ENCODE assay signal across 9 cellular contexts in genomic region chr1:27719286-27720251, GRCh38. TPM values are rescaled to one million over a fixed set of nuclear protein-coding genes. Genes with fewer than 3 reads are reported as not detected.
DNase-seq lines count a peak whose midpoint lies in the region; ATAC-seq, FAIRE-seq and TF ChIP-seq lines count a peak whose summit lies in the region.
"Had no signal": no experiment of that assay in that cellular context is flagged by ENCODE, and none has a peak within 500 bp of the region (broad histone marks: within the 10 kb centered on the region; RNA-seq: fewer than 3 reads in every experiment).

No MANE protein-coding gene starts in this region.

- TF ChIP-seq EP300 in A549 (IDR thresholded peaks at IDR 0.05) = no peak

- TF ChIP-seq RAD21 in A549 (conservative IDR thresholded peaks at IDR 0.05 in 1 of 2, IDR thresholded peaks at IDR 0.05 in 1 of 2) = no peak

- no peak for TF ChIP-seq CTCF in A549 (IDR thresholded peaks at IDR 0.05)
- TF ChIP-seq CTCF in GM12865 (IDR thresholded peaks at IDR 0.05; ENCODE audit: insufficient read depth, low read depth, low read length, missing control alignments) = no peak
- TF ChIP-seq CTCF in RWPE1 (conservative IDR thresholded peaks at IDR 0.05; ENCODE audit: low read depth) = 0 out of 2 replicates have a peak, but pooled peaks have one; percentile 16
- TF ChIP-seq CTCF in foreskin fibroblast (IDR thresholded peaks at IDR 0.05; ENCODE audit: low read depth, low read length) = peak; percentile 47
- TF ChIP-seq CTCF in heart left ventricle (IDR thresholded peaks at IDR 0.05) = peak in 3 of 12 donors; percentile 5 to 7 (median 7)
- TF ChIP-seq CTCF in esophagus squamous epithelium (IDR thresholded peaks at IDR 0.05) = peak in 3 of 6 experiments; percentile 15 to 30 (median 16)

- TF ChIP-seq POLR2A in A549 (IDR thresholded peaks at IDR 0.05; ENCODE audit: low read length) (no peak), heart left ventricle (IDR thresholded peaks at IDR 0.05) (no peak), esophagus squamous epithelium (IDR thresholded peaks at IDR 0.05) (no peak)

- H3K4me1 ChIP-seq in A549 = no peaks in the 10 kb centered on the region
- H3K4me1 ChIP-seq in heart left ventricle = peaks cover 0 to 2% (median 0%) of the 10 kb centered on the region in 12 donors
- H3K4me1 ChIP-seq in esophagus squamous epithelium = peaks cover 0 to 15% (median under 1%) of the 10 kb centered on the region in 3 donors

- WGBS in A549 (ENCODE audit: missing lambda C conversion rate) = 49% methylated on average over 5 of the region's 5 CpGs
- 64 to 76% (median 75%) methylated on average over 5 of the region's 5 CpGs for WGBS in heart left ventricle, 4 donors
- WGBS in esophagus squamous epithelium, 2 donors = 68 to 72% methylated on average over 5 of the region's 5 CpGs

- no peak for FAIRE-seq in A549 (lab: Jason Lieb, UNC)

- H3K36me3 ChIP-seq in heart left ventricle (no peaks in the 10 kb centered on the region), esophagus squamous epithelium (no peaks in the 10 kb centered on the region)

- intact Hi-C loops in heart left ventricle (cut with DNase I) = loop anchor here in 1 of 10 donors (5.0 kb wide), 1 partner anchor 42 kb away; no protein-coding TSS in a partner anchor
- intact Hi-C loops in esophagus squamous epithelium (cut with DNase I) = no loop called here

- H3K27ac ChIP-seq in A549 (no peak overlapping the region), RWPE1 (no peak overlapping the region), heart left ventricle (no peak overlapping the region), esophagus squamous epithelium (no peak overlapping the region)

- CTCF ChIA-PET in A549 (lab: Yijun Ruan, JAX) (interaction anchor here (0.6 to 1.3 kb wide), 5 partner anchors 50 to 423 kb away, joined by 3 to 4 read pairs (median 3); no protein-coding TSS in a partner anchor), RWPE1 (lab: Yijun Ruan, JAX) (interaction anchor here (0.6 to 1.4 kb wide), 6 partner anchors 26 to 113 kb away, joined by 3 to 5 read pairs (median 3); no protein-coding TSS in a partner anchor)

- no peak overlapping the region for H3K4me2 ChIP-seq in A549

- H3K4me3 ChIP-seq in A549 (no peak overlapping the region), GM12865 (ENCODE audit: low read depth, low read length) (no peak overlapping the region), foreskin fibroblast (ENCODE audit: low read depth in 1 of 2, low read length in 2 of 2) (no peak overlapping the region), heart left ventricle (no peak overlapping the region), esophagus squamous epithelium (no peak overlapping the region)

- peak; percentile 59 to 71; a peak in 3 of 6 replicates for ATAC-seq in A549
- no peak for ATAC-seq in HG03039 (IDR thresholded peaks at IDR 0.05; ENCODE audit: unreplicated experiment)
- no peak for ATAC-seq in heart left ventricle

- DNase-seq in A549 (ENCODE audit: low read depth in 1 of 2, low spot score in 1 of 2) (no peak), GM12865 (ENCODE audit: low read depth) (peak; percentile 28), RWPE1 (ENCODE audit: low spot score) (peak; percentile 14), foreskin fibroblast (peak; percentile 3 to 51), heart left ventricle (no peak), esophagus squamous epithelium (lab: John Stamatoyannopoulos, UW) (no peak)
- DNase-seq in stimulated activated CD4-positive, alpha-beta T cell treated with anti-CD3 and anti-CD28 coated beads, Interleukin-1b, Interleukin-23, amount 100 ng/mL, for 48 hours = no peak
- DNase-seq: NCI-H1417 treated with DMSO at 0.1 percent for 48 hours had no signal

- POLR2A ChIA-PET in A549 (lab: Yijun Ruan, JAX) (no interaction called here), RWPE1 (lab: Yijun Ruan, JAX; ENCODE audit: low non-redundant PET) (no interaction called here)

- H3K9me3 ChIP-seq in A549 (peaks cover 10% of the 10 kb centered on the region), heart left ventricle (peaks cover 0 to 10% (median 0%) of the 10 kb centered on the region in 12 donors), esophagus squamous epithelium (no peaks in the 10 kb centered on the region)

- H3K27me3 ChIP-seq in heart left ventricle (peaks cover 0 to 2% (median 0%) of the 10 kb centered on the region in 9 donors), esophagus squamous epithelium (no peaks in the 10 kb centered on the region)

TF ChIP-seq in A549, 52 proteins besides CTCF, POLR2A, EP300 and RAD21:
- no peak for TF ChIP-seq POLR2AphosphoS2 (conservative IDR thresholded peaks at IDR 0.05; ENCODE audit: low read length)
- TF ChIP-seq BHLHE40 (IDR thresholded peaks at IDR 0.05; ENCODE audit: low read depth, low read length) = no peak
- TF ChIP-seq ZNF302 (CRISPR knock-in tag; IDR thresholded peaks at IDR 0.05) = no peak
- no peak for TF ChIP-seq RNF2 (IDR thresholded peaks at IDR 0.05; ENCODE audit: borderline replicate concordance, low read depth)
- TF ChIP-seq HOXA7 (CRISPR knock-in tag; IDR thresholded peaks at IDR 0.05) = no peak
- no peak for TF ChIP-seq ELK1 (IDR thresholded peaks at IDR 0.05; ENCODE audit: low read depth, low read length)
- no peak for TF ChIP-seq CBX8 (IDR thresholded peaks at IDR 0.05)
- TF ChIP-seq KDM1A (IDR thresholded peaks at IDR 0.05; ENCODE audit: low read depth) = no peak
- TF ChIP-seq ZSCAN20 (CRISPR knock-in tag; IDR thresholded peaks at IDR 0.05) = no peak
- no peak for TF ChIP-seq RCOR1 (IDR thresholded peaks at IDR 0.05; ENCODE audit: low read depth, low read length)
- no peak for TF ChIP-seq HOXB13 (CRISPR knock-in tag; IDR thresholded peaks at IDR 0.05; ENCODE audit: low read depth)

RNA-seq across cellular contexts. Expression of gene FAM76A, which starts 6.2 kb away (rescaled TPM):
- polyA plus RNA-seq in A549 (2011; rRNA removed) (6.5 and 7.0 TPM in 2 replicates), A549 (2017; fragmentation: RNase III; extraction: RNeasy Plus Mini Kit Qiagen cat#74134 plus additional on column Dnase treatment) (4.1 to 4.8 TPM (median 4.2 TPM) in 3 replicates), heart left ventricle (1 to 10 TPM; 3.7 to 4.4 TPM)
- 2.4 and 2.6 TPM in 2 replicates for polyA plus RNA-seq in A549 (2012; cell fraction: cytosol; rRNA removed)
- polyA plus RNA-seq in A549 (2012; cell fraction: nucleus; rRNA removed) = 1.6 TPM in 2 replicates
- 4.4 and 6.5 TPM in 2 replicates for polyA minus RNA-seq in A549 (2011; rRNA and poly(A)+ RNA removed)
- total RNA-seq in heart left ventricle (10 to 100 TPM in 8 of 9 donors, 1 to 10 TPM in 1; 9.7 to 24.0 (median 13.5) TPM), esophagus squamous epithelium (10 to 100 TPM in 1 of 4 donors, 1 to 10 TPM in 3; 4.9 to 14.7 (median 9.5) TPM)

RNA-seq across cellular contexts. Expression of gene IFI6, which starts 47.6 kb away (rescaled TPM):
- 5.3 and 6.3 TPM in 2 replicates for polyA plus RNA-seq in A549 (2011; rRNA removed)
- polyA plus RNA-seq in A549 (2012; cell fraction: cytosol; rRNA removed) = 6.7 and 8.0 TPM in 2 replicates
- polyA plus RNA-seq in A549 (2012; cell fraction: nucleus; rRNA removed) = 5.1 and 6.5 TPM in 2 replicates
- polyA plus RNA-seq in A549 (2017; fragmentation: RNase III; extraction: RNeasy Plus Mini Kit Qiagen cat#74134 plus additional on column Dnase treatment) = 8.2 to 12.3 TPM (median 8.8 TPM) in 3 replicates
- polyA minus RNA-seq in A549 (2011; rRNA and poly(A)+ RNA removed) = 4.8 and 5.5 TPM in 2 replicates
- total RNA-seq in heart left ventricle = 100 to 1,000 TPM in 1 of 9 donors, 10 to 100 TPM in 8; 18.3 to 140 (median 70.2) TPM
- 10 to 100 TPM; 44.5 to 61.9 TPM for polyA plus RNA-seq in heart left ventricle
- 100 to 1,000 TPM in 1 of 4 donors, 10 to 100 TPM in 2, 1 to 10 TPM in 1; 4.0 to 194 (median 13.6) TPM for total RNA-seq in esophagus squamous epithelium

RNA-seq across cellular contexts. Expression of gene STX12, which starts 53.5 kb away (rescaled TPM):
- 12.8 and 14.6 TPM in 2 replicates for polyA plus RNA-seq in A549 (2011; rRNA removed)
- 3.5 and 4.8 TPM in 2 replicates for polyA plus RNA-seq in A549 (2012; cell fraction: cytosol; rRNA removed)
- polyA plus RNA-seq in A549 (2012; cell fraction: nucleus; rRNA removed) = 3.3 and 3.7 TPM in 2 replicates
- 10.3 to 13.6 TPM (median 11.9 TPM) in 3 replicates for polyA plus RNA-seq in A549 (2017; fragmentation: RNase III; extraction: RNeasy Plus Mini Kit Qiagen cat#74134 plus additional on column Dnase treatment)
- 3.3 and 4.6 TPM in 2 replicates for polyA minus RNA-seq in A549 (2011; rRNA and poly(A)+ RNA removed)
- 10 to 100 TPM; 15.3 to 46.8 (median 26.5) TPM for total RNA-seq in heart left ventricle
- 10 to 100 TPM; 10.7 to 29.2 TPM for polyA plus RNA-seq in heart left ventricle
- 10 to 100 TPM; 52.6 to 64.4 (median 56.8) TPM for total RNA-seq in esophagus squamous epithelium

Comparison
In these comparisons a context has a peak if more than half of its experiments do, and no peak if none do; other contexts are left out.
1. ATAC-seq: peak in A549 (2 of 2); none in HG03039 (single experiment) and heart left ventricle (0 of 4).
2. DNase-seq: peak in GM12865 (single experiment), RWPE1 (single experiment) and foreskin fibroblast (2 of 2); none in A549 (0 of 2), stimulated activated CD4-positive, alpha-beta T cell treated with anti-CD3 and anti-CD28 coated beads, Interleukin-1b, Interleukin-23, amount 100 ng/mL, for 48 hours (single experiment), heart left ventricle (0 of 5) and esophagus squamous epithelium (single experiment).
3. CTCF ChIP-seq: peak in RWPE1 (single experiment) and foreskin fibroblast (single experiment); none in A549 (single experiment) and GM12865 (single experiment).